Comparison of ENCODE assay signal across 15 cellular contexts in the genomic region with DNA sequence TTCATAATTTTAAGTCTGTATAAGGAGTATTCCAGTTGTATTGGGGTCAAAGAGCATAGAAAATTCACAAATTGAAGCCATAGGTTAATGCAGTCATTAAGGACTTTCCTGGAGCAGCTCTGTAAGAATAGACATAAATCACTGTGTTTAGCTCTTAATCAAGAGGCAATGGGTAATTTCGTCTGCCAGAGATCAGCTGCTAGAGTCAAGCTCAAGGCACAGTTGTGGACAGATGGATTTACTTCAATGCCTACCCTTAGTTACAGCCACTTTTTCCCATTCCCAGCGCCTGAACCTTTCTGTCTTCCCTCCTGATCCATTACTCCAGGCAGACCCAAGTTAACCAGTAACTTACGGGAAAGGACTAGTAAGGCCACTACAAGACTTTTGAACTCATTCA.
"Had no signal": no experiment of that assay in that cellular context is flagged by ENCODE, and none has a peak within 500 bp of the region (broad histone marks: within the 10 kb centered on the region; RNA-seq: fewer than 3 reads in every experiment).

No MANE protein-coding gene starts in this region.

- DNase-seq: activated CD4-positive, alpha-beta T cell treated with anti-CD3 and anti-CD28 coated beads, Interleukin-2, amount 10 ng/mL, durations not matched to agents 24 days and 14 days; activated CD8-positive, alpha-beta memory T cell treated with anti-CD3 and anti-CD28 coated beads, Interleukin-2, amount 50 U/mL, for 4 hours; activated effector memory CD4-positive, alpha-beta T cell treated with anti-CD3 and anti-CD28 coated beads, Interleukin-2, amount 50 U/mL, for 16 hours; activated T-cell treated with anti-CD3 and anti-CD28 coated beads, Interleukin-2, amount 50 U/mL, for 48 hours; dermis blood vessel endothelial cell; foreskin keratinocyte; glutamatergic neuron; hypothalamus; islet precursor cell; midbrain; stimulated activated naive B cell treated with anti-CD40 and anti-IgM and Interleukin-4, amounts not matched to agents 10 μg/mL and 1 μg/mL and 100 μg/mL, for 72 hours; T1000 had no signal

- H3K27ac ChIP-seq: epithelial cell of prostate, foreskin keratinocyte had no signal

- ATAC-seq: foreskin keratinocyte; left lobe of liver; sciatic nerve; stimulated activated naive B cell treated with anti-CD40 and anti-IgM and Interleukin-4, amounts not matched to agents 10 μg/mL and 1 μg/mL and 100 μg/mL, for 72 hours had no signal

- H3K27me3 ChIP-seq: foreskin keratinocyte had no signal
